9 cellular contexts compared by ENCODE assay signal in genomic region chr15:95669146-95669922, GRCh38.
DNase-seq lines count a peak whose midpoint lies in the region; ATAC-seq and TF ChIP-seq lines count a peak whose summit lies in the region.
"Had no signal": no experiment of that assay in that cellular context is flagged by ENCODE, and none has a peak within 500 bp of the region (broad histone marks: within the 10 kb centered on the region; RNA-seq: fewer than 3 reads in every experiment).

No MANE protein-coding gene starts in this region.

- no peaks in the 10 kb centered on the region for H3K27me3 ChIP-seq in adipocyte (replicated peaks; ENCODE audit: control insufficient read depth, insufficient read depth, low read length)
- H3K27me3 ChIP-seq in smooth muscle cell (ENCODE audit: low read depth): peaks cover 8% of the 10 kb centered on the region

- peak overlapping the region; percentile 77 for H3K9ac ChIP-seq in adipocyte (ENCODE audit: low read length)
- no peak overlapping the region for H3K9ac ChIP-seq in smooth muscle cell (ENCODE audit: low read depth)

- no peak for ATAC-seq in HG02623 (IDR thresholded peaks at IDR 0.05; ENCODE audit: unreplicated experiment)

- DNase-seq in GM10266 (ENCODE audit: extremely low spot score) (peak; percentile 12), H4 (ENCODE audit: low spot score) (peak; percentile 19), adipocyte (ENCODE audit: low read depth) (peak; percentile 49), myocyte (ENCODE audit: low read depth) (peak; percentile 34), HuH-7 (ENCODE audit: low spot score) (no peak), smooth muscle cell (lab: John Stamatoyannopoulos, UW; ENCODE audit: unreplicated experiment) (no peak), cortex of kidney (lab: John Stamatoyannopoulos, UW) (no peak)
- DNase-seq: stimulated activated CD4-positive, alpha-beta T cell treated with anti-CD3 and anti-CD28 coated beads, Interleukin-4, amount 100 ng/mL, for 1 hour had no signal

- no peaks in the 10 kb centered on the region for H4K20me1 ChIP-seq in smooth muscle cell (ENCODE audit: low read depth)

- 91% methylated on average over 10 of the region's 10 CpGs for WGBS in smooth muscle cell (ENCODE audit: low lambda C conversion rate)

- H2AFZ ChIP-seq in smooth muscle cell (ENCODE audit: low read depth): no peak overlapping the region

- no peak overlapping the region for H3K27ac ChIP-seq in smooth muscle cell (ENCODE audit: low read depth)

- H3K36me3 ChIP-seq in adipocyte (ENCODE audit: control insufficient read depth, insufficient read depth, low read length, severe bottlenecking): no peaks in the 10 kb centered on the region
- no peaks in the 10 kb centered on the region for H3K36me3 ChIP-seq in smooth muscle cell (ENCODE audit: low read depth)

- TF ChIP-seq CTCF in GM10266 (IDR thresholded peaks at IDR 0.05; ENCODE audit: control insufficient read depth, insufficient read depth, low read depth, missing control alignments) (no peak), smooth muscle cell (IDR thresholded peaks at IDR 0.05; ENCODE audit: borderline replicate concordance, insufficient read depth, poor library complexity, severe bottlenecking) (no peak)

- no peaks in the 10 kb centered on the region for H3K79me2 ChIP-seq in smooth muscle cell (ENCODE audit: low read depth)

- H3K9me3 ChIP-seq in adipocyte (ENCODE audit: control insufficient read depth, low read length): no peaks in the 10 kb centered on the region
- H3K9me3 ChIP-seq in smooth muscle cell (replicated peaks; ENCODE audit: low read depth): no peaks in the 10 kb centered on the region

- H3K4me3 ChIP-seq in adipocyte (ENCODE audit: low read length): peak overlapping the region; percentile 77
- no peak overlapping the region for H3K4me3 ChIP-seq in smooth muscle cell

- no peak overlapping the region for H3K4me2 ChIP-seq in smooth muscle cell

- H3F3A ChIP-seq in smooth muscle cell (ENCODE audit: low read depth): no peaks in the 10 kb centered on the region

- H3K4me1 ChIP-seq in adipocyte (ENCODE audit: control insufficient read depth, insufficient read depth, low read length): peaks cover 9% of the 10 kb centered on the region
- no peaks in the 10 kb centered on the region for H3K4me1 ChIP-seq in smooth muscle cell (ENCODE audit: low read depth)

Comparison
In these comparisons a context has a peak if more than half of its experiments do, and no peak if none do; other contexts are left out.
1. DNase-seq: peak in GM10266 (single experiment), H4 (single experiment), adipocyte (single experiment) and myocyte (single experiment); none in HuH-7 (single experiment), smooth muscle cell (single experiment) and cortex of kidney (single experiment).